21 cellular contexts compared by ENCODE assay signal in genomic region chr12:113301811-113302210, GRCh38.
"Had no signal": no experiment of that assay in that cellular context is flagged by ENCODE, and none has a peak within 500 bp of the region (broad histone marks: within the 10 kb centered on the region; RNA-seq: fewer than 3 reads in every experiment).

No MANE protein-coding gene starts in this region.

- ATAC-seq: activated CD8-positive, alpha-beta T cell treated with anti-CD3 and anti-CD28 coated beads, Interleukin-2, amount 10 ng/mL, durations not matched to agents 7 days and 5 days; gastrocnemius medialis; natural killer cell had no signal

- H3K9me3 Mint-ChIP-seq: activated T-helper 2 cell treated with anti-CD3 and anti-CD28 coated beads, Interferon-gamma antibody, Interleukin-2, Interleukin-4, amounts not matched to agents 10 μg/mL and 5 μg/mL and 100 μg/mL, durations not matched to agents 14 hours and 24 hours and 36 hours; natural killer cell had no signal

- H3K36me3 Mint-ChIP-seq: natural killer cell had no signal

- H3K27ac Mint-ChIP-seq: activated T-helper 2 cell treated with anti-CD3 and anti-CD28 coated beads, Interferon-gamma antibody, Interleukin-2, Interleukin-4, amounts not matched to agents 10 μg/mL and 5 μg/mL and 100 μg/mL, durations not matched to agents 14 hours and 24 hours and 36 hours; natural killer cell had no signal

- DNase-seq: activated CD4-positive, alpha-beta T cell treated with anti-CD3 and anti-CD28 coated beads for 1 hour; activated CD4-positive, alpha-beta T cell treated with anti-CD3 and anti-CD28 coated beads, Interleukin-2, amount 50 U/mL, for 1 hour; activated CD8-positive, alpha-beta T cell treated with anti-CD3 and anti-CD28 coated beads, Interleukin-2, amount 10 ng/mL, durations not matched to agents 7 days and 5 days; activated naive CD4-positive, alpha-beta T cell treated with Interleukin-2 at 50 U/mL for 16 hours; activated T-cell treated with anti-CD3 and anti-CD28 coated beads, Interleukin-2, amount 50 U/mL, for 1 hour; aorta; brain microvascular endothelial cell; central memory CD4-positive, alpha-beta T cell; colonic mucosa; dorsolateral prefrontal cortex; esophagus squamous epithelium; gastrocnemius medialis; hippocampal formation; kidney glomerular epithelial cell; left ventricle myocardium inferior; natural killer cell; spleen; stimulated activated CD4-positive, alpha-beta T cell treated with anti-CD3 and anti-CD28 coated beads, Interleukin-4, amount 100 ng/mL, for 1 hour; stimulated activated naive CD4-positive, alpha-beta T cell treated with Interleukin-2 at 50 U/mL for 16 hours; upper lobe of left lung had no signal

- H3K4me3 Mint-ChIP-seq: activated CD8-positive, alpha-beta T cell treated with anti-CD3 and anti-CD28 coated beads, Interleukin-2, amount 10 ng/mL, durations not matched to agents 7 days and 5 days; natural killer cell had no signal
